21 cellular contexts compared by ENCODE assay signal in the genomic region with DNA sequence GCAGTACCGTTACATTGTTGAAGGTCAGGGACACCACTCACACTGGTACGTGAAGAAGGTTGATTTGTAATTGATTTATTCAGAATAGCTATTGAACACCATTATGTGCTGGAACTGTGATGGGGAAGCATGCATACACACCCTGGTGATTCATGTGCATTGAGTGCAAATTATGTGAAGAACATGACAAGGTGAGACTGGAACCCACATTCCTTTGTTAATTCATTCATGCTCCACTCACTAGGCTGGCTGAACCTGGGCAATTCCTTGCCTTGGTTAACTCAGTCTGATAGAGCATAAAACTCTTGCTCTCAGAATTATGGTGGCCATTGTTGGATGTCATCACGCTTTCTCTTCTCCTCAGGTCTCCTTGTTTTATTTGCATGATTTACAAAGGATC.
DNase-seq lines count a peak whose midpoint lies in the region; ATAC-seq and TF ChIP-seq lines count a peak whose summit lies in the region.
"Had no signal": no experiment of that assay in that cellular context is flagged by ENCODE, and none has a peak within 500 bp of the region (broad histone marks: within the 10 kb centered on the region; RNA-seq: fewer than 3 reads in every experiment).

No MANE protein-coding gene starts in this region.

- no peaks in the 10 kb centered on the region for H3K27me3 Mint-ChIP-seq in endodermal cell (ENCODE audit: insufficient read depth)

- H3K27me3 ChIP-seq in RWPE2 (ENCODE audit: insufficient read depth, poor library complexity, severe bottlenecking) = no peaks in the 10 kb centered on the region
- H3K27me3 ChIP-seq in endodermal cell (ENCODE audit: control insufficient read depth, insufficient read depth, low read length, poor library complexity, severe bottlenecking) = no peaks in the 10 kb centered on the region
- H3K27me3 ChIP-seq in foreskin keratinocyte = no peaks in the 10 kb centered on the region
- H3K27me3 ChIP-seq: BE2C; BLaER1 treated with 17β-estradiol and CSF1 and Interleukin-3, amounts not matched to agents 10 nM and 100 nM had no signal

- no peaks in the 10 kb centered on the region for H3K4me1 ChIP-seq in RWPE2 (ENCODE audit: insufficient read depth, poor library complexity, severe bottlenecking)
- peaks cover 3% of the 10 kb centered on the region for H3K4me1 ChIP-seq in endodermal cell (ENCODE audit: control insufficient read depth, insufficient read depth, low read length)
- no peaks in the 10 kb centered on the region for H3K4me1 ChIP-seq in foreskin keratinocyte
- H3K4me1 ChIP-seq: A549, BE2C, HAP-1 had no signal

- H3K27ac ChIP-seq in RWPE2 (ENCODE audit: poor library complexity, severe bottlenecking) = no peak overlapping the region
- H3K27ac ChIP-seq in endodermal cell (ENCODE audit: low read depth, low read length) = no peak overlapping the region
- H3K27ac ChIP-seq in foreskin keratinocyte = no peak overlapping the region
- H3K27ac ChIP-seq: A549; BLaER1 treated with 17β-estradiol and CSF1 and Interleukin-3, amounts not matched to agents 10 nM and 100 nM had no signal

- no peaks in the 10 kb centered on the region for H3K36me3 Mint-ChIP-seq in endodermal cell (ENCODE audit: low read depth)
- H3K36me3 Mint-ChIP-seq: CD14-positive monocyte; CD8-positive, alpha-beta memory T cell had no signal

- TF ChIP-seq CTCF in RWPE2 (IDR thresholded peaks at IDR 0.05; ENCODE audit: poor library complexity, severe bottlenecking) (no peak), endodermal cell (conservative IDR thresholded peaks at IDR 0.05) (no peak), foreskin keratinocyte (conservative IDR thresholded peaks at IDR 0.05) (no peak)

- H3K4me1 Mint-ChIP-seq in endodermal cell = peaks cover 20% of the 10 kb centered on the region

- no peak overlapping the region for H3K4me3 ChIP-seq in RWPE2 (ENCODE audit: severe bottlenecking)
- peak overlapping the region; percentile 16 for H3K4me3 ChIP-seq in endodermal cell (ENCODE audit: low read length)
- H3K4me3 ChIP-seq: A549; BLaER1 treated with 17β-estradiol and CSF1 and Interleukin-3, amounts not matched to agents 10 nM and 100 nM; HAP-1 had no signal

- 0 out of 3 replicates have a peak, but pooled peaks have one; percentile 29 for ATAC-seq in RWPE2 (ENCODE audit: low read depth)
- peak; percentile 50 for ATAC-seq in foreskin keratinocyte
- no peak for ATAC-seq in HG02840 (IDR thresholded peaks at IDR 0.05; ENCODE audit: low FRiP score, unreplicated experiment)
- ATAC-seq in GM21529 (IDR thresholded peaks at IDR 0.05; ENCODE audit: unreplicated experiment) = no peak
- ATAC-seq: A549 had no signal

- DNase-seq in RWPE2 (ENCODE audit: low spot score) = no peak
- no peak for DNase-seq in endodermal cell
- DNase-seq in foreskin keratinocyte = peak; percentile 16 to 67
- DNase-seq in hypothalamus (lab: John Stamatoyannopoulos, UW) = no peak
- DNase-seq: 8988T; ACHN; AML-193; BE2C; CD4-positive, alpha-beta T cell; CD8-positive, alpha-beta memory T cell; DMS53; DMS79 treated with DMSO at 0.1 percent for 48 hours; GF-D8; GOT3; HFFc6 had no signal

- H3K4me3 Mint-ChIP-seq in endodermal cell = no peak overlapping the region
- H3K4me3 Mint-ChIP-seq: CD14-positive monocyte; CD4-positive, alpha-beta T cell; CD8-positive, alpha-beta memory T cell; HFFc6 had no signal

- H3K36me3 ChIP-seq in RWPE2 (ENCODE audit: low read depth) (no peaks in the 10 kb centered on the region), endodermal cell (ENCODE audit: control insufficient read depth, insufficient read depth, low read length) (no peaks in the 10 kb centered on the region)
- H3K36me3 ChIP-seq: BE2C; BLaER1 treated with 17β-estradiol and CSF1 and Interleukin-3, amounts not matched to agents 10 nM and 100 nM; HAP-1 had no signal

- peaks cover 10% of the 10 kb centered on the region for H3K9me3 Mint-ChIP-seq in endodermal cell
- H3K9me3 Mint-ChIP-seq: CD4-positive, alpha-beta T cell had no signal

- 95 to 100% methylated on average over 2 to 3 of the region's 3 CpGs for WGBS in endodermal cell (ENCODE audit: insufficient coverage in 1 of 2, insufficient read length in 1 of 2), 2 experiments

- no peaks in the 10 kb centered on the region for H3K9me3 ChIP-seq in RWPE2 (ENCODE audit: severe bottlenecking)
- peaks cover 33% of the 10 kb centered on the region for H3K9me3 ChIP-seq in endodermal cell (ENCODE audit: control insufficient read depth, low read length)
- H3K9me3 ChIP-seq: A549, BE2C, HAP-1 had no signal

- H3K9ac ChIP-seq in endodermal cell (ENCODE audit: extremely low read depth, low read length, poor library complexity, severe bottlenecking) = no peak overlapping the region
- H3K9ac ChIP-seq: BLaER1 treated with 17β-estradiol and CSF1 and Interleukin-3, amounts not matched to agents 10 nM and 100 nM had no signal

- no peak overlapping the region for H3K27ac Mint-ChIP-seq in endodermal cell
- H3K27ac Mint-ChIP-seq: CD14-positive monocyte; CD4-positive, alpha-beta T cell; CD8-positive, alpha-beta memory T cell; HFFc6 had no signal

Comparison
In these comparisons a context has a peak if more than half of its experiments do, and no peak if none do; other contexts are left out.
1. ATAC-seq: peak in RWPE2 (single experiment) and foreskin keratinocyte (single experiment); none in HG02840 (single experiment) and GM21529 (single experiment).
2. DNase-seq: peak in foreskin keratinocyte (2 of 2); none in RWPE2 (single experiment), endodermal cell (single experiment) and hypothalamus (0 of 51).